In genomic region chr13:43279696-43280095, GRCh38 we compare ENCODE assay signal across 9 cellular contexts.
"Had no signal": no experiment of that assay in that cellular context is flagged by ENCODE, and none has a peak within 500 bp of the region (broad histone marks: within the 10 kb centered on the region; RNA-seq: fewer than 3 reads in every experiment).

No MANE protein-coding gene starts in this region.

- H3K9ac ChIP-seq: GM23248 had no signal

- DNase-seq: GM23248, GOT3, H7, HFFc6 had no signal

- H3K4me1 ChIP-seq: HAP-1 had no signal

- H3K4me3 ChIP-seq: GM23248, HAP-1, K562 had no signal

- H3K27ac ChIP-seq: GM23248, HL-60 had no signal

- ATAC-seq: HCT116, HepG2, K562 had no signal

- H3K36me3 ChIP-seq: HAP-1 had no signal
